In the genomic region with DNA sequence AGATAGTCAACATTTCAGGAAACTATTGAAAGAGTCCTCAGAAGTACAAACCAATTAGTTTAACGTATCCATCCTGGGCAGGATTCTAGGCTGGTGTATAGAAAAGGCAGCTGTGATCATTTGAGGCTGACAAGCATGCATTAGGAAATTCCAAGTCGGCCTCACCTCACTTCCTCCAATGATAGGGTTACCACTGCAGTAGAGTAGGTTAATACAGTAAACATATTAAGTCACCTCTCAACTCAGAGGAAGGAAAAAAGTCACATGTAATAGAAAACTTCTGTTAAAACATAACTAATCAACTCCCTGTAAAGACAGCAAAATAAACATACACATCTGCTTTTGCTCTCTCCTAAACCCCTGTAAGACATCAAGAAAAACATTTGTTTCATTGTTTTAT, we compare ENCODE assay signal across 11 cellular contexts. TPM values are rescaled to one million over a fixed set of nuclear protein-coding genes. Genes with fewer than 3 reads are reported as not detected.
DNase-seq lines count a peak whose midpoint lies in the region; ATAC-seq and TF ChIP-seq lines count a peak whose summit lies in the region.
"Had no signal": no experiment of that assay in that cellular context is flagged by ENCODE, and none has a peak within 500 bp of the region (broad histone marks: within the 10 kb centered on the region; RNA-seq: fewer than 3 reads in every experiment).

No MANE protein-coding gene starts in this region.

- H3K27me3 Mint-ChIP-seq in activated CD8-positive, alpha-beta memory T cell treated with anti-CD3 and anti-CD28 coated beads, Interleukin-2, amount 10 ng/mL, durations not matched to agents 7 days and 5 days, result no peaks in the 10 kb centered on the region
- peaks cover 0 to 3% (median 0%) of the 10 kb centered on the region in 3 donors for H3K27me3 Mint-ChIP-seq in immature natural killer cell (ENCODE audit: low read depth in 3 of 3)

- no peak overlapping the region for H3K4me3 Mint-ChIP-seq in activated CD8-positive, alpha-beta memory T cell treated with anti-CD3 and anti-CD28 coated beads, Interleukin-2, amount 10 ng/mL, durations not matched to agents 7 days and 5 days
- peak overlapping the region in 3 of 5 donors; percentile 3 to 28 (median 28) for H3K4me3 Mint-ChIP-seq in immature natural killer cell
- H3K4me3 Mint-ChIP-seq in stimulated activated effector memory CD8-positive, alpha-beta T cell treated with anti-CD3 and anti-CD28 coated beads, Interleukin-12 subunit alpha, Interleukin-12 subunit beta, amount 100 ng/mL, for 72 hours, result no peak overlapping the region

- peaks cover 34% of the 10 kb centered on the region for H3K4me1 Mint-ChIP-seq in activated CD8-positive, alpha-beta memory T cell treated with anti-CD3 and anti-CD28 coated beads, Interleukin-2, amount 10 ng/mL, durations not matched to agents 7 days and 5 days
- H3K4me1 Mint-ChIP-seq in immature natural killer cell, result peaks cover 77 to 94% of the 10 kb centered on the region in 2 donors
- peaks cover 68% of the 10 kb centered on the region for H3K4me1 Mint-ChIP-seq in stimulated activated effector memory CD8-positive, alpha-beta T cell treated with anti-CD3 and anti-CD28 coated beads, Interleukin-12 subunit alpha, Interleukin-12 subunit beta, amount 100 ng/mL, for 72 hours

- no peak for TF ChIP-seq EP300 in esophagus muscularis mucosa (IDR thresholded peaks at IDR 0.05)

- intact Hi-C loops in Panc1 (cut with micrococcal nuclease; ENCODE audit: unreplicated experiment), result no loop called here
- intact Hi-C loops in esophagus muscularis mucosa (cut with DNase I), result no loop called here

- H3K4me1 ChIP-seq in Panc1 (ENCODE audit: control insufficient read depth, insufficient read depth, low read length), result peaks cover 45% of the 10 kb centered on the region
- peaks cover 71 to 94% (median 93%) of the 10 kb centered on the region in 4 donors for H3K4me1 ChIP-seq in esophagus muscularis mucosa

- CTCF ChIA-PET in activated CD8-positive, alpha-beta memory T cell treated with anti-CD3 and anti-CD28 coated beads, Interleukin-2, amount 10 ng/mL, durations not matched to agents 7 days and 5 days (lab: Charles Lee), result interaction anchor here (2.4 kb wide), 1 partner anchor 8 kb away, joined by 7 read pairs; no protein-coding TSS in a partner anchor
- CTCF ChIA-PET in Panc1 (lab: Charles Lee), result no interaction called here

- in situ Hi-C loops in Panc1 (cut with HindIII; ENCODE audit: low pct_unique_long_range_greater_than_20kb, low sequenced_read_pairs), result no loop called here

- 22% methylated on average over 2 of the region's 2 CpGs for WGBS in esophagus muscularis mucosa

- POLR2A ChIA-PET in Panc1 (lab: Charles Lee), result no interaction called here

- 0 out of 2 replicates have a peak overlapping the region, but pooled peaks have one; percentile 30 for H3K27ac ChIP-seq in Panc1 (ENCODE audit: low read length)
- peak overlapping the region in 1 of 4 donors; percentile 5 for H3K27ac ChIP-seq in esophagus muscularis mucosa (replicated peaks in 1 of 4)
- H3K27ac ChIP-seq: SJSA1 had no signal

- H3K36me3 ChIP-seq in Panc1 (ENCODE audit: control insufficient read depth, insufficient read depth, low read length) (no peaks in the 10 kb centered on the region), esophagus muscularis mucosa (no peaks in the 10 kb centered on the region)
- H3K36me3 ChIP-seq: MG63, SJSA1 had no signal

- TF ChIP-seq CTCF in Panc1 (IDR thresholded peaks at IDR 0.05), result no peak
- no peak for TF ChIP-seq CTCF in esophagus muscularis mucosa (IDR thresholded peaks at IDR 0.05)

- peak; percentile 20 for ATAC-seq in activated CD8-positive, alpha-beta memory T cell treated with anti-CD3 and anti-CD28 coated beads, Interleukin-2, amount 10 ng/mL, durations not matched to agents 7 days and 5 days
- ATAC-seq in Panc1, result no peak
- peak; percentile 48 for ATAC-seq in stimulated activated effector memory CD8-positive, alpha-beta T cell treated with anti-CD3 and anti-CD28 coated beads, Interleukin-12 subunit alpha, Interleukin-12 subunit beta, amount 100 ng/mL, for 72 hours
- ATAC-seq in HG03175 (IDR thresholded peaks at IDR 0.05; ENCODE audit: unreplicated experiment), result no peak

- DNase-seq in activated CD8-positive, alpha-beta memory T cell treated with anti-CD3 and anti-CD28 coated beads, Interleukin-2, amount 10 ng/mL, durations not matched to agents 7 days and 5 days, result no peak
- no peak for DNase-seq in activated CD8-positive, alpha-beta memory T cell treated with anti-CD3 and anti-CD28 coated beads for 24 hours
- DNase-seq in Panc1 (ENCODE audit: low read depth, low spot score) (no peak), immature natural killer cell (no peak), GDM1 (lab: John Stamatoyannopoulos, UW) (no peak), esophagus muscularis mucosa (ENCODE audit: extremely low spot score) (no peak)
- no peak for DNase-seq in stimulated activated effector memory CD8-positive, alpha-beta T cell treated with anti-CD3 and anti-CD28 coated beads, Interleukin-12 subunit alpha, Interleukin-12 subunit beta, amount 100 ng/mL, for 72 hours (ENCODE audit: low spot score in 2 of 2)
- DNase-seq: erythroblast, MG63 had no signal

- no peak overlapping the region for H3K27ac Mint-ChIP-seq in activated CD8-positive, alpha-beta memory T cell treated with anti-CD3 and anti-CD28 coated beads, Interleukin-2, amount 10 ng/mL, durations not matched to agents 7 days and 5 days
- peak overlapping the region; percentile 9 to 68 (median 56) for H3K27ac Mint-ChIP-seq in immature natural killer cell
- peak overlapping the region; percentile 7 for H3K27ac Mint-ChIP-seq in stimulated activated effector memory CD8-positive, alpha-beta T cell treated with anti-CD3 and anti-CD28 coated beads, Interleukin-12 subunit alpha, Interleukin-12 subunit beta, amount 100 ng/mL, for 72 hours

- H3K4me3 ChIP-seq in Panc1 (ENCODE audit: low read depth in 2 of 2, low read length in 2 of 2) (no peak overlapping the region), esophagus muscularis mucosa (no peak overlapping the region)
- H3K4me3 ChIP-seq: MG63, SJSA1 had no signal

- no TSS peak for BruUV-seq in Panc1 (replicated peaks; lab: Mats Ljungman, UMichigan)

- peaks cover 6% of the 10 kb centered on the region for H3K36me3 Mint-ChIP-seq in activated CD8-positive, alpha-beta memory T cell treated with anti-CD3 and anti-CD28 coated beads, Interleukin-2, amount 10 ng/mL, durations not matched to agents 7 days and 5 days
- H3K36me3 Mint-ChIP-seq in immature natural killer cell, result no peaks in the 10 kb centered on the region
- no peaks in the 10 kb centered on the region for H3K36me3 Mint-ChIP-seq in stimulated activated effector memory CD8-positive, alpha-beta T cell treated with anti-CD3 and anti-CD28 coated beads, Interleukin-12 subunit alpha, Interleukin-12 subunit beta, amount 100 ng/mL, for 72 hours

- H3K9me3 ChIP-seq in Panc1 (ENCODE audit: control insufficient read depth, insufficient read depth, low read depth, low read length) (0 out of 2 replicates have a peak, but pooled peaks cover under 1% of the 10 kb centered on the region), esophagus muscularis mucosa (no peaks in the 10 kb centered on the region)

- H3K9me3 Mint-ChIP-seq in activated CD8-positive, alpha-beta memory T cell treated with anti-CD3 and anti-CD28 coated beads, Interleukin-2, amount 10 ng/mL, durations not matched to agents 7 days and 5 days (ENCODE audit: low read depth), result no peaks in the 10 kb centered on the region
- no peaks in the 10 kb centered on the region for H3K9me3 Mint-ChIP-seq in immature natural killer cell
- H3K9me3 Mint-ChIP-seq in stimulated activated effector memory CD8-positive, alpha-beta T cell treated with anti-CD3 and anti-CD28 coated beads, Interleukin-12 subunit alpha, Interleukin-12 subunit beta, amount 100 ng/mL, for 72 hours, result no peaks in the 10 kb centered on the region

- no peaks in the 10 kb centered on the region for H3K27me3 ChIP-seq in Panc1 (ENCODE audit: control insufficient read depth, insufficient read depth, low read length)
- H3K27me3 ChIP-seq in esophagus muscularis mucosa, result no peaks in the 10 kb centered on the region
- H3K27me3 ChIP-seq: MG63, SJSA1 had no signal

- TF ChIP-seq POLR2A in esophagus muscularis mucosa (IDR thresholded peaks at IDR 0.05; ENCODE audit: low read depth), result no peak

RNA-seq across cellular contexts. Expression of a gene that starts 33.5 kb away (rescaled TPM):
- 10 to 100 TPM; 65.1 to 74.4 TPM for total RNA-seq in activated CD8-positive, alpha-beta memory T cell treated with anti-CD3 and anti-CD28 coated beads, Interleukin-2, amount 10 ng/mL, durations not matched to agents 7 days and 5 days
- total RNA-seq in Panc1 (2021; ENCODE audit: unreplicated experiment) (170 TPM), esophagus muscularis mucosa (100 to 1,000 TPM; 141 to 350 (median 175) TPM)
- 34.4 TPM for polyA plus RNA-seq in Panc1 (2012; ENCODE audit: insufficient read length)
- polyA plus RNA-seq in immature natural killer cell, result 10 to 100 TPM in 1 of 3 donors, 1 to 10 TPM in 2; 2.3 to 10.3 (median 4.9) TPM

Comparison
In these comparisons a context has a peak if more than half of its experiments do, and no peak if none do; other contexts are left out.
1. ATAC-seq: peak in activated CD8-positive, alpha-beta memory T cell treated with anti-CD3 and anti-CD28 coated beads, Interleukin-2, amount 10 ng/mL, durations not matched to agents 7 days and 5 days (single experiment) and stimulated activated effector memory CD8-positive, alpha-beta T cell treated with anti-CD3 and anti-CD28 coated beads, Interleukin-12 subunit alpha, Interleukin-12 subunit beta, amount 100 ng/mL, for 72 hours (single experiment); none in Panc1 (single experiment) and HG03175 (single experiment).
2. H3K4me3 Mint-ChIP-seq: peak in immature natural killer cell (3 of 5); none in activated CD8-positive, alpha-beta memory T cell treated with anti-CD3 and anti-CD28 coated beads, Interleukin-2, amount 10 ng/mL, durations not matched to agents 7 days and 5 days (single experiment) and stimulated activated effector memory CD8-positive, alpha-beta T cell treated with anti-CD3 and anti-CD28 coated beads, Interleukin-12 subunit alpha, Interleukin-12 subunit beta, amount 100 ng/mL, for 72 hours (single experiment).